8 cellular contexts compared by ENCODE assay signal in genomic region chr5:171484460-171484899, GRCh38.
A peak's percentile ranks its signal among the peaks of the same experiment; 100 is the strongest.
DNase-seq lines count a peak whose midpoint lies in the region; ATAC-seq, FAIRE-seq and TF ChIP-seq lines count a peak whose summit lies in the region.

No MANE protein-coding gene starts in this region.

- no peak overlapping the region for H3K4me2 ChIP-seq in Loucy (ENCODE audit: low read depth, low read length, poor library complexity, severe bottlenecking)
- H3K4me2 ChIP-seq in smooth muscle cell = no peak overlapping the region

- TF ChIP-seq CTCF in D721Med (IDR thresholded peaks at IDR 0.05; ENCODE audit: insufficient read depth, missing control alignments) (peak; percentile 55), Loucy (conservative IDR thresholded peaks at IDR 0.05; ENCODE audit: low read length) (peak; percentile 72), fibroblast of pulmonary artery (IDR thresholded peaks at IDR 0.05; ENCODE audit: low read length, missing control alignments) (peak; percentile 59), smooth muscle cell (IDR thresholded peaks at IDR 0.05; ENCODE audit: borderline replicate concordance, insufficient read depth, poor library complexity, severe bottlenecking) (peak; percentile 68)

- H3K79me2 ChIP-seq in Loucy (ENCODE audit: insufficient read depth, low read length) (no peaks in the 10 kb centered on the region), smooth muscle cell (ENCODE audit: low read depth) (no peaks in the 10 kb centered on the region)

- H3K27me3 ChIP-seq in Loucy (ENCODE audit: insufficient read depth, low read length, poor library complexity, severe bottlenecking) = no peaks in the 10 kb centered on the region
- H3K27me3 ChIP-seq in smooth muscle cell (ENCODE audit: low read depth) = no peaks in the 10 kb centered on the region

- H3K36me3 ChIP-seq in Loucy (ENCODE audit: insufficient read depth, low read length) = no peaks in the 10 kb centered on the region
- H3K36me3 ChIP-seq in smooth muscle cell (ENCODE audit: low read depth) = no peaks in the 10 kb centered on the region

- H3K9me3 ChIP-seq in Loucy (ENCODE audit: insufficient read depth, low read depth, low read length) = no peaks in the 10 kb centered on the region
- H3K9me3 ChIP-seq in smooth muscle cell (replicated peaks; ENCODE audit: low read depth) = no peaks in the 10 kb centered on the region

- H3K9me2 ChIP-seq in Loucy (replicated peaks; ENCODE audit: low read depth, low read length) = no peaks in the 10 kb centered on the region

- H4K20me1 ChIP-seq in Loucy (ENCODE audit: insufficient read depth, low read length, poor library complexity, severe bottlenecking) (no peaks in the 10 kb centered on the region), smooth muscle cell (ENCODE audit: low read depth) (no peaks in the 10 kb centered on the region)

- H3F3A ChIP-seq in Loucy (ENCODE audit: low read depth) (no peaks in the 10 kb centered on the region), smooth muscle cell (ENCODE audit: low read depth) (no peaks in the 10 kb centered on the region)

- H3K27ac ChIP-seq in smooth muscle cell (ENCODE audit: low read depth) = no peak overlapping the region

- H3K4me1 ChIP-seq in Loucy (ENCODE audit: insufficient read depth, low read length, poor library complexity, severe bottlenecking) = peaks cover 5% of the 10 kb centered on the region
- no peaks in the 10 kb centered on the region for H3K4me1 ChIP-seq in smooth muscle cell (ENCODE audit: low read depth)

- H3K9ac ChIP-seq in Loucy (ENCODE audit: low read depth, low read length, poor library complexity, severe bottlenecking) = no peak overlapping the region
- no peak overlapping the region for H3K9ac ChIP-seq in smooth muscle cell (ENCODE audit: low read depth)

- 45% methylated on average over 7 of the region's 7 CpGs for WGBS in smooth muscle cell (ENCODE audit: low lambda C conversion rate)

- H3K4me3 ChIP-seq in Loucy (ENCODE audit: low read length, poor library complexity, severe bottlenecking) (no peak overlapping the region), fibroblast of pulmonary artery (replicated peaks; ENCODE audit: low read depth, low read length) (no peak overlapping the region), smooth muscle cell (no peak overlapping the region)

- DNase-seq in D721Med (ENCODE audit: insufficient read length, low spot score) (no peak), fibroblast of pulmonary artery (ENCODE audit: low read depth) (peak; percentile 29), smooth muscle cell (lab: John Stamatoyannopoulos, UW; ENCODE audit: unreplicated experiment) (no peak), COR-L47 (lab: John Stamatoyannopoulos, UW) (no peak)
- peak in 2 of 3 experiments; percentile 25 to 29 for DNase-seq in activated CD8-positive, alpha-beta memory T cell treated with anti-CD3 and anti-CD28 coated beads for 48 hours (ENCODE audit: low read depth in 2 of 3, low spot score in 2 of 3)

- ATAC-seq in GM18517 (IDR thresholded peaks at IDR 0.05; ENCODE audit: unreplicated experiment) (no peak), HG03378 (IDR thresholded peaks at IDR 0.05; ENCODE audit: unreplicated experiment) (no peak)

- FAIRE-seq in D721Med (lab: Jason Lieb, UNC) = no peak

- H2AFZ ChIP-seq in Loucy (ENCODE audit: low read length) (no peak overlapping the region), smooth muscle cell (ENCODE audit: low read depth) (no peak overlapping the region)

Comparison
In these comparisons a context has a peak if more than half of its experiments do, and no peak if none do; other contexts are left out.
1. DNase-seq: peak in activated CD8-positive, alpha-beta memory T cell treated with anti-CD3 and anti-CD28 coated beads for 48 hours (2 of 3) and fibroblast of pulmonary artery (single experiment); none in D721Med (single experiment), smooth muscle cell (single experiment) and COR-L47 (single experiment).
2. Peak in every context shown above with its lines, with median percentiles within 50 percentile points of each other: CTCF ChIP-seq.